Comparison of ENCODE assay signal across 1 cellular context in the genomic region with DNA sequence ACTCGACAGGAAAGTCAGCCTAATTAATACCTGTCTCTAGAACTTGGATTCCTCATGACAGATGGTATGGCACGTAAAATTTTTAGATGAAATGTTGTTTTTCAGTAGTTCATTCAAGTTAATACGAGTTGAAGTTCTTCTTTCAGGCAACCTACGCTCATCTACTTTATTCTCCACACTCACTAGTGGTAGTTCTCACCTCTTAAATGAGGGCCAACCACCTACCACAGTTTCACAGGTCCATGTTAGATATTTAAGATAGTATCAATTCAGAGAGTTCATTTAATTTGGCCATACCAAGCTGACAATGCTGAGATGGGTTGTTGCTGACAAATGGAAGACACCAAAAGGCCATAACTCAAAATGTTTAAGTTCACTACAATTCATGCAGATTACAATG.
TF ChIP-seq lines count a peak whose summit lies in the region.

No MANE protein-coding gene starts in this region.

TF ChIP-seq in GM12878, 131 proteins besides CTCF, POLR2A, EP300 and RAD21:
- no peak for TF ChIP-seq CBX5 (IDR thresholded peaks at IDR 0.05; ENCODE audit: low read depth)
- TF ChIP-seq CHD2 (IDR thresholded peaks at IDR 0.05; ENCODE audit: borderline replicate concordance, low read depth, low read length) = no peak
- TF ChIP-seq ZNF384 (IDR thresholded peaks at IDR 0.05; ENCODE audit: borderline replicate concordance, low read depth, low read length) = no peak
- TF ChIP-seq, protein P1, sequence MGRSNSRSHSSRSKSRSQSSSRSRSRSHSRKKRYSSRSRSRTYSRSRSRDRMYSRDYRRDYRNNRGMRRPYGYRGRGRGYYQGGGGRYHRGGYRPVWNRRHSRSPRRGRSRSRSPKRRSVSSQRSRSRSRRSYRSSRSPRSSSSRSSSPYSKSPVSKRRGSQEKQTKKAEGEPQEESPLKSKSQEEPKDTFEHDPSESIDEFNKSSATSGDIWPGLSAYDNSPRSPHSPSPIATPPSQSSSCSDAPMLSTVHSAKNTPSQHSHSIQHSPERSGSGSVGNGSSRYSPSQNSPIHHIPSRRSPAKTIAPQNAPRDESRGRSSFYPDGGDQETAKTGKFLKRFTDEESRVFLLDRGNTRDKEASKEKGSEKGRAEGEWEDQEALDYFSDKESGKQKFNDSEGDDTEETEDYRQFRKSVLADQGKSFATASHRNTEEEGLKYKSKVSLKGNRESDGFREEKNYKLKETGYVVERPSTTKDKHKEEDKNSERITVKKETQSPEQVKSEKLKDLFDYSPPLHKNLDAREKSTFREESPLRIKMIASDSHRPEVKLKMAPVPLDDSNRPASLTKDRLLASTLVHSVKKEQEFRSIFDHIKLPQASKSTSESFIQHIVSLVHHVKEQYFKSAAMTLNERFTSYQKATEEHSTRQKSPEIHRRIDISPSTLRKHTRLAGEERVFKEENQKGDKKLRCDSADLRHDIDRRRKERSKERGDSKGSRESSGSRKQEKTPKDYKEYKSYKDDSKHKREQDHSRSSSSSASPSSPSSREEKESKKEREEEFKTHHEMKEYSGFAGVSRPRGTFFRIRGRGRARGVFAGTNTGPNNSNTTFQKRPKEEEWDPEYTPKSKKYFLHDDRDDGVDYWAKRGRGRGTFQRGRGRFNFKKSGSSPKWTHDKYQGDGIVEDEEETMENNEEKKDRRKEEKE (IDR thresholded peaks at IDR 0.05) = no peak
- TF ChIP-seq RB1 (IDR thresholded peaks at IDR 0.05; ENCODE audit: borderline replicate concordance) = no peak
- no peak for TF ChIP-seq BCL11A (IDR thresholded peaks at IDR 0.05; ENCODE audit: low read depth, low read length)
- TF ChIP-seq NR2C2 (IDR thresholded peaks at IDR 0.05; ENCODE audit: borderline replicate concordance, control insufficient read depth, insufficient read length, low read depth) = no peak
- no peak for TF ChIP-seq IKZF2 (IDR thresholded peaks at IDR 0.05)
- no peak for TF ChIP-seq TAF1 (IDR thresholded peaks at IDR 0.05; ENCODE audit: borderline replicate concordance, low read depth, low read length)
- TF ChIP-seq, protein P2, sequence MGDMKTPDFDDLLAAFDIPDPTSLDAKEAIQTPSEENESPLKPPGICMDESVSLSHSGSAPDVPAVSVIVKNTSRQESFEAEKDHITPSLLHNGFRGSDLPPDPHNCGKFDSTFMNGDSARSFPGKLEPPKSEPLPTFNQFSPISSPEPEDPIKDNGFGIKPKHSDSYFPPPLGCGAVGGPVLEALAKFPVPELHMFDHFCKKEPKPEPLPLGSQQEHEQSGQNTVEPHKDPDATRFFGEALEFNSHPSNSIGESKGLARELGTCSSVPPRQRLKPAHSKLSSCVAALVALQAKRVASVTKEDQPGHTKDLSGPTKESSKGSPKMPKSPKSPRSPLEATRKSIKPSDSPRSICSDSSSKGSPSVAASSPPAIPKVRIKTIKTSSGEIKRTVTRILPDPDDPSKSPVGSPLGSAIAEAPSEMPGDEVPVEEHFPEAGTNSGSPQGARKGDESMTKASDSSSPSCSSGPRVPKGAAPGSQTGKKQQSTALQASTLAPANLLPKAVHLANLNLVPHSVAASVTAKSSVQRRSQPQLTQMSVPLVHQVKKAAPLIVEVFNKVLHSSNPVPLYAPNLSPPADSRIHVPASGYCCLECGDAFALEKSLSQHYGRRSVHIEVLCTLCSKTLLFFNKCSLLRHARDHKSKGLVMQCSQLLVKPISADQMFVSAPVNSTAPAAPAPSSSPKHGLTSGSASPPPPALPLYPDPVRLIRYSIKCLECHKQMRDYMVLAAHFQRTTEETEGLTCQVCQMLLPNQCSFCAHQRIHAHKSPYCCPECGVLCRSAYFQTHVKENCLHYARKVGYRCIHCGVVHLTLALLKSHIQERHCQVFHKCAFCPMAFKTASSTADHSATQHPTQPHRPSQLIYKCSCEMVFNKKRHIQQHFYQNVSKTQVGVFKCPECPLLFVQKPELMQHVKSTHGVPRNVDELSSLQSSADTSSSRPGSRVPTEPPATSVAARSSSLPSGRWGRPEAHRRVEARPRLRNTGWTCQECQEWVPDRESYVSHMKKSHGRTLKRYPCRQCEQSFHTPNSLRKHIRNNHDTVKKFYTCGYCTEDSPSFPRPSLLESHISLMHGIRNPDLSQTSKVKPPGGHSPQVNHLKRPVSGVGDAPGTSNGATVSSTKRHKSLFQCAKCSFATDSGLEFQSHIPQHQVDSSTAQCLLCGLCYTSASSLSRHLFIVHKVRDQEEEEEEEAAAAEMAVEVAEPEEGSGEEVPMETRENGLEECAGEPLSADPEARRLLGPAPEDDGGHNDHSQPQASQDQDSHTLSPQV (IDR thresholded peaks at IDR 0.05) = no peak
